In genomic region chr9:100088202-100088601, GRCh38 we compare ENCODE assay signal across 14 cellular contexts. TPM values are rescaled to one million over a fixed set of nuclear protein-coding genes. Genes with fewer than 3 reads are reported as not detected.
DNase-seq lines count a peak whose midpoint lies in the region; ATAC-seq and TF ChIP-seq lines count a peak whose summit lies in the region.
"Had no signal": no experiment of that assay in that cellular context is flagged by ENCODE, and none has a peak within 500 bp of the region (broad histone marks: within the 10 kb centered on the region; RNA-seq: fewer than 3 reads in every experiment).

No MANE protein-coding gene starts in this region.

- 79% methylated on average over 4 of the region's 4 CpGs for WGBS in hepatocyte (ENCODE audit: low lambda C conversion rate, missing lambda C conversion rate)
- WGBS in stomach, 5 donors: 70 to 78% (median 71%) methylated on average over 4 of the region's 4 CpGs

- H3K9me2 ChIP-seq in DOHH2 (replicated peaks; ENCODE audit: control insufficient read depth, low read length) (no peaks in the 10 kb centered on the region), hepatocyte (replicated peaks; ENCODE audit: insufficient read depth) (no peaks in the 10 kb centered on the region)

- H3K36me3 ChIP-seq in DOHH2 (ENCODE audit: control insufficient read depth, low read length): peaks cover 3% of the 10 kb centered on the region; the same call in 1 of the 2 replicates
- no peaks in the 10 kb centered on the region for H3K36me3 ChIP-seq in hepatocyte (replicated peaks; ENCODE audit: insufficient read depth, low read depth)
- no peaks in the 10 kb centered on the region for H3K36me3 ChIP-seq in stomach

- H3K79me2 ChIP-seq in DOHH2 (ENCODE audit: control insufficient read depth, low read length) (peaks cover 99% of the 10 kb centered on the region), hepatocyte (peaks cover 100% of the 10 kb centered on the region)

- H3K4me3 ChIP-seq in DOHH2 (ENCODE audit: low read length) (peak overlapping the region; percentile 71), epithelial cell of esophagus (ENCODE audit: low read length) (no peak overlapping the region), hepatocyte (no peak overlapping the region), stomach (no peak overlapping the region)
- H3K4me3 ChIP-seq: psoas muscle had no signal

- H3F3A ChIP-seq in DOHH2 (ENCODE audit: control insufficient read depth, insufficient read depth): peaks cover 38% of the 10 kb centered on the region

- DNase-seq in ACHN: peak; percentile 21
- DNase-seq in T-helper 17 cell: no peak
- DNase-seq in epithelial cell of esophagus (ENCODE audit: low read depth): peak; percentile 81
- DNase-seq in SW480 (ENCODE audit: low spot score): no peak
- DNase-seq in hepatocyte (ENCODE audit: low spot score): no peak
- DNase-seq in stomach: no peak
- DNase-seq: activated gamma-delta T cell, C1 segment of cervical spinal cord, GDM1, NCI-H1436 treated with DMSO at 0.1 percent for 48 hours, psoas muscle, SHP77 had no signal

- H4K20me1 ChIP-seq in DOHH2 (ENCODE audit: control insufficient read depth, insufficient read depth, low read depth, low read length) (peaks cover 4% of the 10 kb centered on the region), hepatocyte (ENCODE audit: insufficient read depth, poor library complexity, severe bottlenecking) (peaks cover 75% of the 10 kb centered on the region)

- H3K27ac ChIP-seq in DOHH2 (ENCODE audit: low read depth, low read length) (peak overlapping the region; percentile 96), hepatocyte (no peak overlapping the region), stomach (no peak overlapping the region)
- H3K27ac ChIP-seq: psoas muscle had no signal

- H3K9me3 ChIP-seq in DOHH2 (ENCODE audit: control insufficient read depth, insufficient read depth, low read length) (no peaks in the 10 kb centered on the region), T-helper 17 cell (ENCODE audit: control insufficient read depth, low read length, poor library complexity, severe bottlenecking) (no peaks in the 10 kb centered on the region), hepatocyte (ENCODE audit: low read depth) (no peaks in the 10 kb centered on the region), stomach (no peaks in the 10 kb centered on the region)
- H3K9me3 ChIP-seq: psoas muscle had no signal

- H3K4me1 ChIP-seq in DOHH2 (ENCODE audit: control insufficient read depth, low read length) (peaks cover 98% of the 10 kb centered on the region), hepatocyte (ENCODE audit: insufficient read depth) (no peaks in the 10 kb centered on the region), stomach (peaks cover 13 to 91% (median 46%) of the 10 kb centered on the region in 4 donors)

- TF ChIP-seq CTCF in DOHH2 (IDR thresholded peaks at IDR 0.05; ENCODE audit: low read depth, low read length, poor library complexity, severe bottlenecking): no peak
- TF ChIP-seq CTCF in epithelial cell of esophagus (IDR thresholded peaks at IDR 0.05; ENCODE audit: insufficient read depth, low read depth, low read length, missing control alignments): no peak
- TF ChIP-seq CTCF in hepatocyte (IDR thresholded peaks at IDR 0.05; ENCODE audit: poor library complexity): no peak
- no peak for TF ChIP-seq CTCF in stomach (IDR thresholded peaks at IDR 0.05)

- peaks cover 50% of the 10 kb centered on the region for H3K4me1 Mint-ChIP-seq in T-helper 17 cell

- no peak for ATAC-seq in T-helper 17 cell
- no peak for ATAC-seq in GM21723 (IDR thresholded peaks at IDR 0.05; ENCODE audit: unreplicated experiment)

- intact Hi-C loops in stomach (cut with DNase I; ENCODE audit: low total_unique reads): no loop called here

- TF ChIP-seq EP300 in stomach (IDR thresholded peaks at IDR 0.05): no peak

- H2AFZ ChIP-seq in hepatocyte: no peak overlapping the region

- in situ Hi-C loops in ACHN (cut with HindIII; ENCODE audit: low pct_ligation_motif_present, low pct_unique_long_range_greater_than_20kb, low sequenced_read_pairs): no loop called here

- TF ChIP-seq POLR2A in stomach (IDR thresholded peaks at IDR 0.05): no peak

- peaks cover 2% of the 10 kb centered on the region for H3K36me3 Mint-ChIP-seq in T-helper 17 cell (ENCODE audit: low read depth)

- no peaks in the 10 kb centered on the region for H3K27me3 Mint-ChIP-seq in T-helper 17 cell

- H3K4me2 ChIP-seq in DOHH2 (ENCODE audit: low read length) (peak overlapping the region; percentile 87), hepatocyte (no peak overlapping the region)

- no peaks in the 10 kb centered on the region for H3K27me3 ChIP-seq in DOHH2 (ENCODE audit: control insufficient read depth, low read length)
- no peaks in the 10 kb centered on the region for H3K27me3 ChIP-seq in hepatocyte
- H3K27me3 ChIP-seq in stomach: no peaks in the 10 kb centered on the region

- H3K4me3 Mint-ChIP-seq in T-helper 17 cell: peak overlapping the region; percentile 74

- H3K27ac Mint-ChIP-seq in T-helper 17 cell: peak overlapping the region; percentile 92

RNA-seq across cellular contexts. Expression of gene ERP44, which starts 10.6 kb away (rescaled TPM):
- 10 to 100 TPM; 11.6 to 12.4 TPM for total RNA-seq in T-helper 17 cell
- 34.3 and 40.6 TPM in 2 replicates for total RNA-seq in hepatocyte
- polyA plus RNA-seq in hepatocyte: 50.5 and 52.1 TPM in 2 replicates
- 10 to 100 TPM in 3 of 5 donors, 1 to 10 TPM in 2; 1.2 to 32.9 (median 10.7) TPM for total RNA-seq in stomach
- 10 to 100 TPM in 2 of 3 donors, 1 to 10 TPM in 1; 6.9 to 17.7 (median 13.3) TPM for polyA plus RNA-seq in stomach

RNA-seq across cellular contexts. Expression of gene INVS, which starts 10.8 kb away (rescaled TPM):
- total RNA-seq in T-helper 17 cell (10 to 100 TPM; 14.6 to 16.2 TPM), hepatocyte (26.5 and 30.9 TPM in 2 replicates), stomach (10 to 100 TPM; 12.2 to 54.5 (median 37.3) TPM)
- polyA plus RNA-seq in hepatocyte (8.7 and 10.1 TPM in 2 replicates), stomach (1 to 10 TPM; 3.1 to 4.7 (median 3.5) TPM)

Comparison
In these comparisons a context has a peak if more than half of its experiments do, and no peak if none do; other contexts are left out.
1. DNase-seq: peak in ACHN (single experiment) and epithelial cell of esophagus (single experiment); none in T-helper 17 cell (0 of 3), SW480 (single experiment), hepatocyte (single experiment) and stomach (single experiment).